Comparison of ENCODE assay signal across 10 cellular contexts in the genomic region with DNA sequence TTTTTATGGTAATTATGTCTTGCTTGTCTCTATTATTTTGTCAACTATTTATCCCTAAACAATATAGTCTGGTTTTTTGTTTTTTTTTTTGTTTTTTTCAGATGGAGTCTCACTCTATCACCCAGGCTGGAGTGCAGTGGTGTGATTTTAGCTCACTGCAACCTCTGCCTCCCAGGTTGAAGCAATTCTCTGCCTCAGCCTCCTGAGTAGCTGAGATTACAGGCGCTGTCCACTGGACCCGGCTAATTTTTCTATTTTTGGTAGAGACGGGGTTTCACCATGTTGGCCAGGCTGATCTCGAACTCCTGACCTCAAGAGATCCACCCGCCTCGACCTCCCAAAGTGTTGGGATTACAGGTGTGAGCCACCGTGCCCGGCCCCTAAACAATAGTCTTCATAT. TPM values are rescaled to one million over a fixed set of nuclear protein-coding genes. Genes with fewer than 3 reads are reported as not detected.
DNase-seq lines count a peak whose midpoint lies in the region; ATAC-seq and TF ChIP-seq lines count a peak whose summit lies in the region.
"Not testable (repeated sequence)": the region's sequence is repeated elsewhere in the genome, so short reads cannot be mapped to it uniquely, and the experiment has no call there.
"Had no signal": no experiment of that assay in that cellular context is flagged by ENCODE, and none has a peak within 500 bp of the region (broad histone marks: within the 10 kb centered on the region; RNA-seq: fewer than 3 reads in every experiment).

No MANE protein-coding gene starts in this region.

- WGBS in H9 (ENCODE audit: extremely low coverage, insufficient read length, low lambda C conversion rate), result no CpG with 5 or more reads among the region's 8 CpGs
- 94% methylated on average over 8 of the region's 8 CpGs for WGBS in smooth muscle cell (ENCODE audit: low lambda C conversion rate)

- H3K23me2 ChIP-seq in H9 (ENCODE audit: insufficient read length, low read depth, low read length, poor library complexity, severe bottlenecking), result not testable (repeated sequence)

- H3K9me3 ChIP-seq in H9 (ENCODE audit: control insufficient read depth, low read depth, low read length); OCI-LY7 (ENCODE audit: low read length); smooth muscle cell (replicated peaks; ENCODE audit: low read depth): not testable (repeated sequence)

- not testable (repeated sequence) for H2AFZ ChIP-seq in H9 (ENCODE audit: low read length); OCI-LY7 (ENCODE audit: low read length); smooth muscle cell (ENCODE audit: low read depth)

- not testable (repeated sequence) for H3K9me3 Mint-ChIP-seq in H9; activated CD8-positive, alpha-beta T cell treated with anti-CD3 and anti-CD28 coated beads, Interleukin-2, amount 10 ng/mL, durations not matched to agents 7 days and 5 days (ENCODE audit: insufficient read depth); glutamatergic neuron (ENCODE audit: unreplicated experiment); naive B cell

- H3K56ac ChIP-seq in H9 (ENCODE audit: insufficient read length, low read depth, low read length), result not testable (repeated sequence)

- H3K9ac ChIP-seq in H9 (ENCODE audit: extremely low read depth, insufficient read length, low read length); smooth muscle cell (ENCODE audit: low read depth): not testable (repeated sequence)

- not testable (repeated sequence) for H3K18ac ChIP-seq in H9 (ENCODE audit: insufficient read length, low read depth, low read length)

- not testable (repeated sequence) for H4K20me1 ChIP-seq in H9 (ENCODE audit: control insufficient read depth, insufficient read depth, insufficient read length); OCI-LY7 (ENCODE audit: insufficient read depth, low read length); smooth muscle cell (ENCODE audit: low read depth)

- not testable (repeated sequence) for H3K14ac ChIP-seq in H9 (ENCODE audit: insufficient read depth, low read length)

- not testable (repeated sequence) for H2BK12ac ChIP-seq in H9 (ENCODE audit: insufficient read length, low read depth, low read length)

- POLR2A ChIA-PET in OCI-LY7 (lab: Charles Lee), result interaction anchor here (0.8 kb wide), 1 partner anchor 193 kb away, joined by 4 read pairs; no protein-coding TSS in a partner anchor
- POLR2A ChIA-PET in activated CD8-positive, alpha-beta T cell treated with anti-CD3 and anti-CD28 coated beads, Interleukin-2, amount 10 ng/mL, durations not matched to agents 7 days and 5 days (lab: Charles Lee), result not testable (repeated sequence)

- not testable (repeated sequence) for DNase-seq in AG09309 (ENCODE audit: low read depth); H9; OCI-LY7 (ENCODE audit: low spot score); activated CD8-positive, alpha-beta T cell treated with anti-CD3 and anti-CD28 coated beads, Interleukin-2, amount 10 ng/mL, durations not matched to agents 7 days and 5 days; brain microvascular endothelial cell; glutamatergic neuron; naive B cell; smooth muscle cell (lab: John Stamatoyannopoulos, UW; ENCODE audit: unreplicated experiment)

- H3K4me1 ChIP-seq in H9 (ENCODE audit: insufficient read depth, low read length); smooth muscle cell (ENCODE audit: low read depth): not testable (repeated sequence)
- H3K4me1 ChIP-seq in OCI-LY7 (ENCODE audit: insufficient read depth, low read length, poor library complexity, severe bottlenecking), result peaks cover 40% of the 10 kb centered on the region

- in situ Hi-C loops in brain microvascular endothelial cell (cut with HindIII; ENCODE audit: low pct_ligation_motif_present, low sequenced_read_pairs), result not testable (repeated sequence)

- not testable (repeated sequence) for TF ChIP-seq CTCF in AG09309 (IDR thresholded peaks at IDR 0.05; ENCODE audit: control insufficient read depth, insufficient read depth, low read depth, low read length, missing control alignments); H9 (conservative IDR thresholded peaks at IDR 0.05); OCI-LY7 (conservative IDR thresholded peaks at IDR 0.05; ENCODE audit: low read length); brain microvascular endothelial cell (IDR thresholded peaks at IDR 0.05; ENCODE audit: low read depth, low read length, missing control alignments); glutamatergic neuron (IDR thresholded peaks at IDR 0.05; ENCODE audit: partially characterized antibody, unreplicated experiment); smooth muscle cell (IDR thresholded peaks at IDR 0.05; ENCODE audit: borderline replicate concordance, insufficient read depth, poor library complexity, severe bottlenecking)

- H3K27ac ChIP-seq in H9 (ENCODE audit: insufficient read length, low read depth, low read length); OCI-LY7 (ENCODE audit: low read depth, low read length, poor library complexity, severe bottlenecking); brain microvascular endothelial cell: not testable (repeated sequence)
- H3K27ac ChIP-seq in smooth muscle cell (ENCODE audit: low read depth), result peak overlapping the region; percentile 79

- not testable (repeated sequence) for H2BK20ac ChIP-seq in H9 (ENCODE audit: low read depth, low read length, poor library complexity, severe bottlenecking)

- H2BK15ac ChIP-seq in H9 (ENCODE audit: low read depth, low read length), result not testable (repeated sequence)

- not testable (repeated sequence) for H2BK5ac ChIP-seq in H9 (ENCODE audit: insufficient read length, low read length)

- H4K5ac ChIP-seq in H9 (ENCODE audit: insufficient read length, low read depth, low read length), result not testable (repeated sequence)

- H3K36me3 Mint-ChIP-seq in H9 (ENCODE audit: insufficient read depth in 1 of 3, low read depth in 3 of 3), result peaks cover 27 to 44% (median 36%) of the 10 kb centered on the region in 3 experiments
- H3K36me3 Mint-ChIP-seq in activated CD8-positive, alpha-beta T cell treated with anti-CD3 and anti-CD28 coated beads, Interleukin-2, amount 10 ng/mL, durations not matched to agents 7 days and 5 days (ENCODE audit: low read depth), result peaks cover 27% of the 10 kb centered on the region
- not testable (repeated sequence) for H3K36me3 Mint-ChIP-seq in glutamatergic neuron (ENCODE audit: unreplicated experiment); naive B cell

- H4K8ac ChIP-seq in H9 (replicated peaks; ENCODE audit: insufficient read length, low read depth, low read length), result not testable (repeated sequence)

- H3K4me2 ChIP-seq in H9 (ENCODE audit: insufficient read depth, insufficient read length, low read length), result not testable (repeated sequence)
- peak overlapping the region; percentile 82 for H3K4me2 ChIP-seq in OCI-LY7 (ENCODE audit: low read length)
- peak overlapping the region; percentile 83 for H3K4me2 ChIP-seq in smooth muscle cell

- not testable (repeated sequence) for H4K91ac ChIP-seq in H9 (ENCODE audit: insufficient read length, low read depth, low read length)

- not testable (repeated sequence) for H2AK5ac ChIP-seq in H9 (ENCODE audit: insufficient read length, low read length)

- not testable (repeated sequence) for H3K23ac ChIP-seq in H9 (ENCODE audit: insufficient read length, low read depth, low read length)

- not testable (repeated sequence) for ATAC-seq in activated CD8-positive, alpha-beta T cell treated with anti-CD3 and anti-CD28 coated beads, Interleukin-2, amount 10 ng/mL, durations not matched to agents 7 days and 5 days; naive B cell (ENCODE audit: low read depth in 2 of 2)

- peaks cover 11% of the 10 kb centered on the region for H3F3A ChIP-seq in smooth muscle cell (ENCODE audit: low read depth)

- not testable (repeated sequence) for H2BK120ac ChIP-seq in H9 (ENCODE audit: low read depth, low read length, poor library complexity, severe bottlenecking)

- H3K27ac Mint-ChIP-seq in H9, result peak overlapping the region; percentile 28 to 82 (median 76); a peak in 4 of 7 replicates
- H3K27ac Mint-ChIP-seq in activated CD8-positive, alpha-beta T cell treated with anti-CD3 and anti-CD28 coated beads, Interleukin-2, amount 10 ng/mL, durations not matched to agents 7 days and 5 days, result peak overlapping the region; percentile 72
- H3K27ac Mint-ChIP-seq in glutamatergic neuron (ENCODE audit: unreplicated experiment), result peak overlapping the region; percentile 82
- peak overlapping the region in 4 of 6 donors; percentile 56 to 96 (median 90) for H3K27ac Mint-ChIP-seq in naive B cell

- not testable (repeated sequence) for H3K4ac ChIP-seq in H9 (ENCODE audit: low read depth, low read length)

- H3K36me3 ChIP-seq in OCI-LY7 (ENCODE audit: insufficient read depth, low read length), result peaks cover 44% of the 10 kb centered on the region
- H3K36me3 ChIP-seq in brain microvascular endothelial cell (replicated peaks); smooth muscle cell (ENCODE audit: low read depth): not testable (repeated sequence)

- H3K4me3 ChIP-seq in AG09309 (ENCODE audit: control insufficient read depth, low read depth, low read length), result peak overlapping the region; percentile 83
- peak overlapping the region; percentile 91 for H3K4me3 ChIP-seq in OCI-LY7 (ENCODE audit: low read depth, low read length, poor library complexity, severe bottlenecking)
- H3K4me3 ChIP-seq in brain microvascular endothelial cell (ENCODE audit: low read depth, low read length), result peak overlapping the region; percentile 88
- peak overlapping the region; percentile 70 for H3K4me3 ChIP-seq in smooth muscle cell

- CTCF ChIA-PET in OCI-LY7 (lab: Charles Lee; ENCODE audit: unreplicated experiment), result not testable (repeated sequence)
- CTCF ChIA-PET in activated CD8-positive, alpha-beta T cell treated with anti-CD3 and anti-CD28 coated beads, Interleukin-2, amount 10 ng/mL, durations not matched to agents 7 days and 5 days (lab: Charles Lee), result interaction anchor here (1.1 kb wide), 1 partner anchor 154 kb away, joined by 4 read pairs; no protein-coding TSS in a partner anchor

- not testable (repeated sequence) for H3K27me3 ChIP-seq in H9 (ENCODE audit: insufficient read depth, low read length); brain microvascular endothelial cell (replicated peaks); smooth muscle cell (ENCODE audit: low read depth)

- not testable (repeated sequence) for H3K79me2 ChIP-seq in H9 (ENCODE audit: insufficient read depth, low read length)
- H3K79me2 ChIP-seq in OCI-LY7 (ENCODE audit: insufficient read depth, low read depth, low read length) (peaks cover 47% of the 10 kb centered on the region), smooth muscle cell (ENCODE audit: low read depth) (peaks cover 57% of the 10 kb centered on the region)

- H3K27me3 Mint-ChIP-seq in H9 (ENCODE audit: low read depth); activated CD8-positive, alpha-beta T cell treated with anti-CD3 and anti-CD28 coated beads, Interleukin-2, amount 10 ng/mL, durations not matched to agents 7 days and 5 days (ENCODE audit: low read depth); glutamatergic neuron (ENCODE audit: unreplicated experiment); naive B cell: not testable (repeated sequence)

- not testable (repeated sequence) for BruUV-seq in OCI-LY7 (replicated peaks; lab: Mats Ljungman, UMichigan)

- not testable (repeated sequence) for H3T11ph ChIP-seq in H9 (ENCODE audit: low read length)

- H3K4me1 Mint-ChIP-seq in H9, result peaks cover 9 to 22% of the 10 kb centered on the region in 2 experiments
- peaks cover 38% of the 10 kb centered on the region for H3K4me1 Mint-ChIP-seq in activated CD8-positive, alpha-beta T cell treated with anti-CD3 and anti-CD28 coated beads, Interleukin-2, amount 10 ng/mL, durations not matched to agents 7 days and 5 days (ENCODE audit: low read depth)
- H3K4me1 Mint-ChIP-seq in glutamatergic neuron (ENCODE audit: low read depth, unreplicated experiment), result not testable (repeated sequence)
- H3K4me1 Mint-ChIP-seq in naive B cell, result peaks cover 17 to 30% (median 20%) of the 10 kb centered on the region in 3 donors

- intact Hi-C loops in OCI-LY7 (cut with micrococcal nuclease; ENCODE audit: unreplicated experiment), result not testable (repeated sequence)

- not testable (repeated sequence) for H3K9me2 ChIP-seq in OCI-LY7 (ENCODE audit: insufficient read depth, low read length)

- peak overlapping the region; percentile 86 to 92 for H3K4me3 Mint-ChIP-seq in H9
- H3K4me3 Mint-ChIP-seq in activated CD8-positive, alpha-beta T cell treated with anti-CD3 and anti-CD28 coated beads, Interleukin-2, amount 10 ng/mL, durations not matched to agents 7 days and 5 days, result peak overlapping the region; percentile 89
- peak overlapping the region; percentile 83 for H3K4me3 Mint-ChIP-seq in glutamatergic neuron (ENCODE audit: unreplicated experiment)
- H3K4me3 Mint-ChIP-seq in naive B cell, result peak overlapping the region; percentile 62 to 98 (median 90)

- H3K79me1 ChIP-seq in H9 (ENCODE audit: insufficient read depth, low read depth, low read length, poor library complexity, severe bottlenecking), result peaks cover 11% of the 10 kb centered on the region

RNA-seq across cellular contexts. Expression of gene AIMP2, which starts 1.3 kb away (rescaled TPM):
- total RNA-seq in H9 (2021) (77.6 and 78.2 TPM in 2 replicates), OCI-LY7 (2022) (63.5 and 70.4 TPM in 2 replicates), glutamatergic neuron (ENCODE audit: unreplicated experiment) (35.2 TPM), smooth muscle cell (28.5 and 43.7 TPM in 2 replicates)
- total RNA-seq in OCI-LY7 (2014; rRNA removed; shearing (Covaris generic)), result 56.9 and 59.5 TPM in 2 replicates
- 10 to 100 TPM; 39.3 to 41.7 TPM for total RNA-seq in activated CD8-positive, alpha-beta T cell treated with anti-CD3 and anti-CD28 coated beads, Interleukin-2, amount 10 ng/mL, durations not matched to agents 7 days and 5 days
- polyA plus RNA-seq in naive B cell (ENCODE audit: low read depth in 6 of 6) (10 to 100 TPM; 14.2 to 24.3 (median 17.1) TPM), smooth muscle cell (30.1 and 43.4 TPM in 2 replicates)

RNA-seq across cellular contexts. Expression of gene PMS2, which starts 1.5 kb away (rescaled TPM):
- 17.1 and 18.4 TPM in 2 replicates for total RNA-seq in H9 (2021)
- total RNA-seq in OCI-LY7 (2014; rRNA removed; shearing (Covaris generic)), result 22.9 and 28.9 TPM in 2 replicates
- total RNA-seq in OCI-LY7 (2022), result 37.1 TPM in 2 replicates
- 10 to 100 TPM; 19.4 to 21.1 TPM for total RNA-seq in activated CD8-positive, alpha-beta T cell treated with anti-CD3 and anti-CD28 coated beads, Interleukin-2, amount 10 ng/mL, durations not matched to agents 7 days and 5 days
- 24.3 TPM for total RNA-seq in glutamatergic neuron (ENCODE audit: unreplicated experiment)
- 10 to 100 TPM in 3 of 6 donors, 1 to 10 TPM in 3; 2.9 to 12.9 (median 10.1) TPM for polyA plus RNA-seq in naive B cell (ENCODE audit: low read depth in 6 of 6)
- 8.8 and 14.3 TPM in 2 replicates for total RNA-seq in smooth muscle cell
- 5.4 and 7.2 TPM in 2 replicates for polyA plus RNA-seq in smooth muscle cell

RNA-seq across cellular contexts. Expression of gene ANKRD61, which starts 20.8 kb away (rescaled TPM):
- total RNA-seq in H9 (2021) (0.24 TPM in 1 of 2 replicates, not detected in the other), OCI-LY7 (2022) (0.27 and 0.68 TPM in 2 replicates), glutamatergic neuron (ENCODE audit: unreplicated experiment) (not detected), smooth muscle cell (not detected in 2 replicates)
- 0.31 and 0.32 TPM in 2 replicates for total RNA-seq in OCI-LY7 (2014; rRNA removed; shearing (Covaris generic))
- under 1 TPM; 0.26 to 0.29 TPM for total RNA-seq in activated CD8-positive, alpha-beta T cell treated with anti-CD3 and anti-CD28 coated beads, Interleukin-2, amount 10 ng/mL, durations not matched to agents 7 days and 5 days
- polyA plus RNA-seq in naive B cell (ENCODE audit: low read depth in 6 of 6) (under 1 TPM in 4 of 6 donors, not detected in 2; 0.25 to 0.85 (median 0.41) TPM), smooth muscle cell (0.16 and 0.70 TPM in 2 replicates)
- total RNA-seq: Right ventricle myocardium superior had no signal

RNA-seq across cellular contexts. Expression of gene RSPH10B, which starts 39.9 kb away (rescaled TPM):
- 0.63 and 1.1 TPM in 2 replicates for total RNA-seq in H9 (2021)
- 0.09 and 0.51 TPM in 2 replicates for total RNA-seq in OCI-LY7 (2014; rRNA removed; shearing (Covaris generic))
- 0.29 and 0.94 TPM in 2 replicates for total RNA-seq in OCI-LY7 (2022)
- total RNA-seq in activated CD8-positive, alpha-beta T cell treated with anti-CD3 and anti-CD28 coated beads, Interleukin-2, amount 10 ng/mL, durations not matched to agents 7 days and 5 days, result under 1 TPM; 0.18 to 0.37 TPM
- total RNA-seq in glutamatergic neuron (ENCODE audit: unreplicated experiment), result not detected
- not detected for polyA plus RNA-seq in naive B cell (ENCODE audit: low read depth in 6 of 6)
- total RNA-seq in smooth muscle cell, result 0.04 TPM in 1 of 2 replicates, not detected in the other
- polyA plus RNA-seq in smooth muscle cell, result not detected in 2 replicates
- total RNA-seq: gastroesophageal sphincter, Right ventricle myocardium superior had no signal

RNA-seq across cellular contexts. Expression of gene EIF2AK1, which starts 48.6 kb away (rescaled TPM):
- 107 and 112 TPM in 2 replicates for total RNA-seq in H9 (2021)
- 194 and 232 TPM in 2 replicates for total RNA-seq in OCI-LY7 (2014; rRNA removed; shearing (Covaris generic))
- total RNA-seq in OCI-LY7 (2022), result 110 and 115 TPM in 2 replicates
- 100 to 1,000 TPM in 1 of 2 experiments, 10 to 100 TPM in 1; 96.0 to 103 TPM for total RNA-seq in activated CD8-positive, alpha-beta T cell treated with anti-CD3 and anti-CD28 coated beads, Interleukin-2, amount 10 ng/mL, durations not matched to agents 7 days and 5 days
- total RNA-seq in glutamatergic neuron (ENCODE audit: unreplicated experiment), result 103 TPM
- 100 to 1,000 TPM in 1 of 6 donors, 10 to 100 TPM in 5; 72.1 to 104 (median 92.5) TPM for polyA plus RNA-seq in naive B cell (ENCODE audit: low read depth in 6 of 6)
- total RNA-seq in smooth muscle cell, result 138 and 141 TPM in 2 replicates
- polyA plus RNA-seq in smooth muscle cell, result 95.5 and 106 TPM in 2 replicates
